In the genomic region with DNA sequence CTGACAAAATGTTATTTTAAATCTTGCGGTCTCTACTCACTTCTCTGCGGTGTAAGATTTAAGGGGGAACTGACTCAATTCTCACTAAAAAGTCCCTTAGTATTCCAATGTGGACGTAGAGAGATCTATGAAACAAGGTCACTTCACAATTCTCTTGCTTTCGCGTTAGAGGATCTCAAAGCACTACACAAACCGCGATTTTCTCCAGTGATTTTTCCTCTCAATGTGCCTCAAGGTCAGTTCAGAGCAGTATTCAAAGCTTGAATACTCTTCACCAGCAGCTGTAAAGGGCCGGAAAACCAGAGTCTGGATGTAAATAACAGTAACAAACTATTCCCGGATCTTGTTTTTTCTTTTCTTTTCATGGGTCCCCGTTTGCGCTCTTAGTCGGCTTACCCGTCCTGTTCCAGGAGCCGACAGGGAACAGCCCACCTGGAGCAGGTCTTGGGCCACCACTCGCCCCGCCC, we compare ENCODE assay signal across 10 cellular contexts.
DNase-seq lines count a peak whose midpoint lies in the region; ATAC-seq and TF ChIP-seq lines count a peak whose summit lies in the region.
"Had no signal": no experiment of that assay in that cellular context is flagged by ENCODE, and none has a peak within 500 bp of the region (broad histone marks: within the 10 kb centered on the region; RNA-seq: fewer than 3 reads in every experiment).

No MANE protein-coding gene starts in this region.

- H3K36me3 ChIP-seq in heart left ventricle (no peaks in the 10 kb centered on the region), muscle layer of duodenum (ENCODE audit: control insufficient read depth in 1 of 2, insufficient read depth in 2 of 2, low read length in 2 of 2) (no peaks in the 10 kb centered on the region)

- peaks cover 14% of the 10 kb centered on the region for H3K4me1 Mint-ChIP-seq in endothelial cell (ENCODE audit: unreplicated experiment)

- peak in 2 of 5 donors; percentile 27 to 30 for DNase-seq in heart left ventricle
- DNase-seq in cardiac septum (ENCODE audit: low spot score) = no peak
- DNase-seq in endothelial cell (ENCODE audit: low spot score) = peak; percentile 31
- no peak for DNase-seq in dermis blood vessel endothelial cell
- no peak for DNase-seq in KBM-7
- no peak for DNase-seq in GM13977 (ENCODE audit: low spot score)
- DNase-seq: activated CD8-positive, alpha-beta memory T cell treated with anti-CD3 and anti-CD28 coated beads, Interleukin-2, amount 10 ng/mL, durations not matched to agents 7 days and 5 days had no signal

- ATAC-seq in heart left ventricle = no peak
- no peak for ATAC-seq in GM19023 (IDR thresholded peaks at IDR 0.05; ENCODE audit: unreplicated experiment)

- TF ChIP-seq CTCF in heart left ventricle (IDR thresholded peaks at IDR 0.05) (no peak), endothelial cell (IDR thresholded peaks at IDR 0.05; ENCODE audit: unreplicated experiment) (no peak), GM13977 (IDR thresholded peaks at IDR 0.05; ENCODE audit: extremely low read depth, insufficient read depth, missing control alignments) (no peak)

- no peak for TF ChIP-seq POLR2A in heart left ventricle (IDR thresholded peaks at IDR 0.05)

- no peak overlapping the region for H3K27ac Mint-ChIP-seq in endothelial cell (ENCODE audit: unreplicated experiment)
- H3K27ac Mint-ChIP-seq: activated CD8-positive, alpha-beta memory T cell treated with anti-CD3 and anti-CD28 coated beads, Interleukin-2, amount 10 ng/mL, durations not matched to agents 7 days and 5 days had no signal

- in situ Hi-C loops in KBM-7 (cut with MboI; ENCODE audit: low pct_unique_long_range_greater_than_20kb, low sequenced_read_pairs) = no loop called here
- in situ Hi-C loops in GM13977 (cut with MboI; ENCODE audit: low pct_unique_long_range_greater_than_20kb, low sequenced_read_pairs, unreplicated experiment) = loop anchor here (10.0 kb wide), 1 partner anchor 534 kb away; no protein-coding TSS in a partner anchor

- H3K4me3 Mint-ChIP-seq in endothelial cell (ENCODE audit: unreplicated experiment) = no peak overlapping the region
- H3K4me3 Mint-ChIP-seq: activated CD8-positive, alpha-beta memory T cell treated with anti-CD3 and anti-CD28 coated beads, Interleukin-2, amount 10 ng/mL, durations not matched to agents 7 days and 5 days had no signal

- WGBS in heart left ventricle, 4 donors = 7 to 9% (median 8%) methylated on average over 16 of the region's 16 CpGs

- H3K27ac ChIP-seq in heart left ventricle (peak overlapping the region in 2 of 12 donors; percentile 6 to 62), muscle layer of duodenum (ENCODE audit: low read length) (no peak overlapping the region)
- H3K27ac ChIP-seq: HL-60 had no signal

- intact Hi-C loops in heart left ventricle (cut with DNase I) (loop anchor here (2.0 to 10.0 kb wide), 10 partner anchors 127 to 552 kb away; a partner anchor contains a TSS), cardiac septum (cut with DNase I) (loop anchor here (5.0 to 10.0 kb wide), 3 partner anchors 127 to 542 kb away; a partner anchor contains a TSS)

- no peaks in the 10 kb centered on the region for H3K36me3 Mint-ChIP-seq in endothelial cell (ENCODE audit: low read depth, unreplicated experiment)
- H3K36me3 Mint-ChIP-seq: activated CD8-positive, alpha-beta memory T cell treated with anti-CD3 and anti-CD28 coated beads, Interleukin-2, amount 10 ng/mL, durations not matched to agents 7 days and 5 days had no signal

- H3K9me3 Mint-ChIP-seq in endothelial cell (ENCODE audit: unreplicated experiment) = no peaks in the 10 kb centered on the region

- H3K4me3 ChIP-seq in heart left ventricle (peak overlapping the region; percentile 31 to 65 (median 54)), muscle layer of duodenum (ENCODE audit: low read depth in 1 of 2, low read length in 2 of 2) (peak overlapping the region; percentile 58 to 88)

- H3K27me3 ChIP-seq in heart left ventricle (peaks cover 9 to 70% (median 41%) of the 10 kb centered on the region in 9 donors), muscle layer of duodenum (ENCODE audit: low read depth, low read length) (peaks cover 44% of the 10 kb centered on the region)

- H3K9me3 ChIP-seq in heart left ventricle = no peaks in the 10 kb centered on the region
- peaks cover 0 to 4% of the 10 kb centered on the region in 2 donors for H3K9me3 ChIP-seq in muscle layer of duodenum (ENCODE audit: control insufficient read depth in 1 of 2, low read length in 2 of 2)

- H3K4me1 ChIP-seq in heart left ventricle (peaks cover 0 to 45% (median 24%) of the 10 kb centered on the region in 12 donors), muscle layer of duodenum (ENCODE audit: control insufficient read depth in 1 of 2, insufficient read depth in 2 of 2, low read length in 2 of 2) (peaks cover 0 to 29% of the 10 kb centered on the region in 2 donors)

- peaks cover 7% of the 10 kb centered on the region for H3K27me3 Mint-ChIP-seq in endothelial cell (ENCODE audit: unreplicated experiment)
